In genomic region chr13:77437267-77437666, GRCh38 we compare ENCODE assay signal across 18 cellular contexts.
DNase-seq lines count a peak whose midpoint lies in the region; ATAC-seq, FAIRE-seq and TF ChIP-seq lines count a peak whose summit lies in the region.
"Had no signal": no experiment of that assay in that cellular context is flagged by ENCODE, and none has a peak within 500 bp of the region (broad histone marks: within the 10 kb centered on the region; RNA-seq: fewer than 3 reads in every experiment).

No MANE protein-coding gene starts in this region.

- TF ChIP-seq RAD21 in HepG2 (CRISPR knock-in tag; IDR thresholded peaks at IDR 0.05), result no peak

- TF ChIP-seq POLR2A in HepG2 (IDR thresholded peaks at IDR 0.05; ENCODE audit: insufficient read depth in 1 of 2, low read depth in 2 of 2, low read length in 2 of 2), result no peak

- BruUV-seq in HepG2 (replicated peaks; lab: Mats Ljungman, UMichigan), result no TSS peak

- H3K27ac ChIP-seq in HepG2 (ENCODE audit: extremely low read length, insufficient read depth, low read length), result no peak overlapping the region
- H3K27ac ChIP-seq: 22Rv1, A549, C4-2B, GM23248 had no signal

- no peaks in the 10 kb centered on the region for H3K9me3 ChIP-seq in HepG2 (ENCODE audit: low read length)
- H3K9me3 ChIP-seq: A549, HAP-1 had no signal

- no peak overlapping the region for H3K9ac ChIP-seq in HepG2 (ENCODE audit: insufficient read depth, low read depth, low read length)
- H3K9ac ChIP-seq: GM23248 had no signal

- H3K36me3 ChIP-seq in HepG2 (replicated peaks in 1 of 2; ENCODE audit: control insufficient read depth in 1 of 2, insufficient read depth in 2 of 2, low read length in 2 of 2), result no peaks in the 10 kb centered on the region
- H3K36me3 ChIP-seq: HAP-1 had no signal

- H3K4me1 ChIP-seq in HepG2 (ENCODE audit: insufficient read depth, low read length), result no peaks in the 10 kb centered on the region
- H3K4me1 ChIP-seq: A549, HAP-1 had no signal

- H4K20me1 ChIP-seq in HepG2 (ENCODE audit: insufficient read depth, low read length), result no peaks in the 10 kb centered on the region

- no peak overlapping the region for H3K4me2 ChIP-seq in HepG2 (ENCODE audit: low read depth, low read length)
- H3K4me2 ChIP-seq: A549 had no signal

- no peak overlapping the region for H3K4me3 ChIP-seq in HepG2 (replicated peaks in 1 of 3; ENCODE audit: insufficient read depth in 1 of 3, low read depth in 2 of 3, low read length in 3 of 3)
- H3K4me3 ChIP-seq: A549, GM23248, HAP-1 had no signal

- H3K27me3 ChIP-seq in HepG2 (ENCODE audit: control insufficient read depth in 1 of 2, insufficient read depth in 2 of 2, low read length in 2 of 2), result no peaks in the 10 kb centered on the region

- ATAC-seq in HepG2, result peak; percentile 60; the same call in 2 of the 3 replicates
- ATAC-seq: A549 had no signal

- no peak for FAIRE-seq in HepG2 (lab: Jason Lieb, UNC)
- FAIRE-seq: A549 had no signal

- TF ChIP-seq CTCF in HepG2 (CRISPR knock-in tag; IDR thresholded peaks at IDR 0.05), result no peak

- POLR2A ChIA-PET in HepG2 (lab: Yijun Ruan, JAX), result no interaction called here

- no peaks in the 10 kb centered on the region for H3K79me2 ChIP-seq in HepG2 (ENCODE audit: insufficient read depth, low read length)

- DNase-seq in DMS153 (lab: John Stamatoyannopoulos, UW) (peak; percentile 29), DMS153 treated with DMSO at 0.1 percent for 48 hours (lab: John Stamatoyannopoulos, UW; ENCODE audit: unreplicated experiment) (no peak), DMS53 treated with DMSO at 0.1 percent for 48 hours (lab: John Stamatoyannopoulos, UW; ENCODE audit: unreplicated experiment) (peak; percentile 13), HepG2 (ENCODE audit: low spot score) (peak; percentile 5), superior temporal gyrus (ENCODE audit: extremely low spot score) (no peak), NCI-H2081 (lab: John Stamatoyannopoulos, UW) (no peak), GM19240 (ENCODE audit: insufficient read length, low spot score) (no peak)
- DNase-seq: AML-193; Calu3; CD4-positive, alpha-beta T cell; DMS79 treated with DMSO at 0.1 percent for 48 hours; GF-D8; GM23248; KG1 had no signal

- TF ChIP-seq EP300 in HepG2 (IDR thresholded peaks at IDR 0.05; ENCODE audit: low read depth in 2 of 2, low read length in 2 of 2) (no peak), HepG2 (CRISPR knock-in tag; IDR thresholded peaks at IDR 0.05; ENCODE audit: borderline replicate concordance) (no peak)

- intact Hi-C loops in HepG2 (cut with micrococcal nuclease; ENCODE audit: unreplicated experiment), result no loop called here

- no peak overlapping the region for H2AFZ ChIP-seq in HepG2 (ENCODE audit: low read length)
- H2AFZ ChIP-seq: GM23248 had no signal

- in situ Hi-C loops in HepG2 (cut with HindIII; ENCODE audit: extremely low pct_ligation_motif_present, low pct_unique_long_range_greater_than_20kb), result no loop called here

- CTCF ChIA-PET in HepG2 (lab: Yijun Ruan, JAX; ENCODE audit: low intra/inter-chr PET ratio, low total read pairs), result no interaction called here

- 0% methylated on average over 2 of the region's 2 CpGs for WGBS in HepG2 (ENCODE audit: low lambda C conversion rate)

TF ChIP-seq in HepG2, 621 proteins besides CTCF, POLR2A, EP300 and RAD21:
- TF ChIP-seq ZFP41 (CRISPR knock-in tag; IDR thresholded peaks at IDR 0.05; ENCODE audit: borderline replicate concordance) (no peak), MEIS2 (CRISPR knock-in tag; IDR thresholded peaks at IDR 0.05) (no peak), STAG1 (CRISPR knock-in tag; IDR thresholded peaks at IDR 0.05) (no peak), ZNF674 (CRISPR knock-in tag; IDR thresholded peaks at IDR 0.05; ENCODE audit: low read depth) (no peak), HOXA5 (CRISPR knock-in tag; IDR thresholded peaks at IDR 0.05) (no peak), PHF5A (CRISPR knock-in tag; IDR thresholded peaks at IDR 0.05; ENCODE audit: low read depth, unreplicated experiment) (no peak), ZNF549 (CRISPR knock-in tag; IDR thresholded peaks at IDR 0.05) (no peak), TEAD3 (CRISPR knock-in tag; optimal IDR thresholded peaks at IDR 0.05; ENCODE audit: borderline replicate concordance) (no peak), RFXAP (CRISPR knock-in tag; IDR thresholded peaks at IDR 0.05; ENCODE audit: borderline replicate concordance) (no peak), ZBTB1 (CRISPR knock-in tag; IDR thresholded peaks at IDR 0.05; ENCODE audit: borderline replicate concordance) (no peak), GLMP (CRISPR knock-in tag; IDR thresholded peaks at IDR 0.05; ENCODE audit: borderline replicate concordance) (no peak)
- TF ChIP-seq, protein P1, sequence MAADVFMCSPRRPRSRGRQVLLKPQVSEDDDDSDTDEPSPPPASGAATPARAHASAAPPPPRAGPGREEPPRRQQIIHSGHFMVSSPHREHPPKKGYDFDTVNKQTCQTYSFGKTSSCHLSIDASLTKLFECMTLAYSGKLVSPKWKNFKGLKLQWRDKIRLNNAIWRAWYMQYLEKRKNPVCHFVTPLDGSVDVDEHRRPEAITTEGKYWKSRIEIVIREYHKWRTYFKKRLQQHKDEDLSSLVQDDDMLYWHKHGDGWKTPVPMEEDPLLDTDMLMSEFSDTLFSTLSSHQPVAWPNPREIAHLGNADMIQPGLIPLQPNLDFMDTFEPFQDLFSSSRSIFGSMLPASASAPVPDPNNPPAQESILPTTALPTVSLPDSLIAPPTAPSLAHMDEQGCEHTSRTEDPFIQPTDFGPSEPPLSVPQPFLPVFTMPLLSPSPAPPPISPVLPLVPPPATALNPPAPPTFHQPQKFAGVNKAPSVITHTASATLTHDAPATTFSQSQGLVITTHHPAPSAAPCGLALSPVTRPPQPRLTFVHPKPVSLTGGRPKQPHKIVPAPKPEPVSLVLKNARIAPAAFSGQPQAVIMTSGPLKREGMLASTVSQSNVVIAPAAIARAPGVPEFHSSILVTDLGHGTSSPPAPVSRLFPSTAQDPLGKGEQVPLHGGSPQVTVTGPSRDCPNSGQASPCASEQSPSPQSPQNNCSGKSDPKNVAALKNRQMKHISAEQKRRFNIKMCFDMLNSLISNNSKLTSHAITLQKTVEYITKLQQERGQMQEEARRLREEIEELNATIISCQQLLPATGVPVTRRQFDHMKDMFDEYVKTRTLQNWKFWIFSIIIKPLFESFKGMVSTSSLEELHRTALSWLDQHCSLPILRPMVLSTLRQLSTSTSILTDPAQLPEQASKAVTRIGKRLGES (CRISPR knock-in tag; IDR thresholded peaks at IDR 0.05; ENCODE audit: borderline replicate concordance), result no peak

Comparison
In these comparisons a context has a peak if more than half of its experiments do, and no peak if none do; other contexts are left out.
1. DNase-seq: peak in DMS153 (single experiment), DMS53 treated with DMSO at 0.1 percent for 48 hours (single experiment) and HepG2 (single experiment); none in DMS153 treated with DMSO at 0.1 percent for 48 hours (single experiment), superior temporal gyrus (single experiment), NCI-H2081 (0 of 2) and GM19240 (single experiment).